14 cellular contexts compared by ENCODE assay signal in genomic region chr7:132425920-132426319, GRCh38.
"Had no signal": no experiment of that assay in that cellular context is flagged by ENCODE, and none has a peak within 500 bp of the region (broad histone marks: within the 10 kb centered on the region; RNA-seq: fewer than 3 reads in every experiment).

No MANE protein-coding gene starts in this region.

- H3K9me3 ChIP-seq: upper lobe of left lung had no signal

- H3K4me1 ChIP-seq: upper lobe of left lung had no signal

- H3K36me3 ChIP-seq: upper lobe of left lung had no signal

- DNase-seq: activated CD4-positive, alpha-beta T cell treated with anti-CD3 and anti-CD28 coated beads for 36 hours; amygdala; dermis blood vessel endothelial cell; hypothalamus; right cardiac atrium; T-cell; T1000 had no signal

- H3K27me3 ChIP-seq: upper lobe of left lung had no signal

- H3K4me3 ChIP-seq: lung, SK-N-MC, smooth muscle cell, upper lobe of left lung had no signal

- H3K27ac ChIP-seq: SK-N-MC, upper lobe of left lung, VCaP had no signal

- H3K4me2 ChIP-seq: smooth muscle cell had no signal

- ATAC-seq: activated CD4-positive, alpha-beta T cell treated with anti-CD3 and anti-CD28 coated beads for 36 hours; esophagus mucosa; right cardiac atrium; stimulated activated memory B cell treated with anti-CD40 and anti-IgM and Interleukin-4, amounts not matched to agents 10 μg/mL and 1 μg/mL and 100 μg/mL, for 72 hours; T-cell had no signal
